20 cellular contexts compared by ENCODE assay signal in the genomic region with DNA sequence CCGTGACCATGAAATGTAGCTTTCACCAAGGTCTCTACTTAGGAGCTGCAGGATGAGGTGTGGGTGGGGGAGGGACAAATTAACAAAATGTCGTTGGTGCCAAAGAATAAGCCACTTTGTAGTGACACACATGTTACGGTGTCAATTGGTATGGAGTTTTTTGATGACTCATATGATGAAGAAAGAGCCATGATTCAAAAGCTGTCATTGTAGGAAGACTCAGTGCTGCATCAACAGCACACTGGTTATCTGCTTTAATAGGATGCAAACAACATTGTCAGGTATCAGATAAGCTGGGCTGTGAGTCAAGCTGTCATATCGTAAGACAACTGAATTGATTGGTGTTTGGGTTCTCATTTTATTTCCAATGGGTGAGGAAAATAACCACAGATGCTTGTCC. TPM values are rescaled to one million over a fixed set of nuclear protein-coding genes. Genes with fewer than 3 reads are reported as not detected.
A peak's percentile ranks its signal among the peaks of the same experiment; 100 is the strongest.
DNase-seq lines count a peak whose midpoint lies in the region; ATAC-seq, FAIRE-seq and TF ChIP-seq lines count a peak whose summit lies in the region.
"Had no signal": no experiment of that assay in that cellular context is flagged by ENCODE, and none has a peak within 500 bp of the region (broad histone marks: within the 10 kb centered on the region; RNA-seq: fewer than 3 reads in every experiment).

No MANE protein-coding gene starts in this region.

- TF ChIP-seq CTCF in A549 (IDR thresholded peaks at IDR 0.05) (no peak), colonic mucosa (IDR thresholded peaks at IDR 0.05) (no peak)

- H3K4me3 Mint-ChIP-seq in activated T-helper 17 cell treated with anti-CD3 and anti-CD28 coated beads, Interleukin-2, amount 50 U/mL, for 72 hours, result no peak overlapping the region
- H3K4me3 Mint-ChIP-seq: CD8-positive, alpha-beta memory T cell; GM23338; T-helper 17 cell had no signal

- H3K4me1 ChIP-seq in A549 (no peaks in the 10 kb centered on the region), GM23248 (ENCODE audit: insufficient read depth) (no peaks in the 10 kb centered on the region), colonic mucosa (no peaks in the 10 kb centered on the region)
- H3K4me1 ChIP-seq: BLaER1 treated with 17β-estradiol and CSF1 and Interleukin-3, amounts not matched to agents 10 nM and 100 nM; SJCRH30 had no signal

- H3K79me2 ChIP-seq in GM23248 (ENCODE audit: insufficient read depth), result no peaks in the 10 kb centered on the region

- no peak for FAIRE-seq in A549 (lab: Jason Lieb, UNC)

- H3K4me3 ChIP-seq in A549 (no peak overlapping the region), GM23248 (no peak overlapping the region), colonic mucosa (no peak overlapping the region)
- H3K4me3 ChIP-seq: BLaER1 treated with 17β-estradiol and CSF1 and Interleukin-3, amounts not matched to agents 10 nM and 100 nM; GM23338; SJCRH30 had no signal

- no peaks in the 10 kb centered on the region for H3K9me2 ChIP-seq in GM23248 (ENCODE audit: insufficient read depth)

- no peak for TF ChIP-seq POLR2A in A549 (IDR thresholded peaks at IDR 0.05; ENCODE audit: low read length)

- in situ Hi-C loops in GM23248 (cut with MboI), result no loop called here

- H3K27ac ChIP-seq in A549 (no peak overlapping the region), GM23248 (no peak overlapping the region), colonic mucosa (no peak overlapping the region)
- H3K27ac ChIP-seq: BLaER1 treated with 17β-estradiol and CSF1 and Interleukin-3, amounts not matched to agents 10 nM and 100 nM; SJCRH30 had no signal

- H3K27me3 ChIP-seq in GM23248 (replicated peaks; ENCODE audit: insufficient read depth) (no peaks in the 10 kb centered on the region), colonic mucosa (no peaks in the 10 kb centered on the region)
- H3K27me3 ChIP-seq: BLaER1 treated with 17β-estradiol and CSF1 and Interleukin-3, amounts not matched to agents 10 nM and 100 nM; SJCRH30 had no signal

- WGBS in A549 (ENCODE audit: missing lambda C conversion rate), result 14% methylated on average over 4 of the region's 4 CpGs
- 29 to 31% methylated on average over 4 of the region's 4 CpGs for WGBS in GM23248 (ENCODE audit: low coverage in 1 of 2, low lambda C conversion rate in 2 of 2, missing lambda C conversion rate in 2 of 2), 2 experiments

- no peaks in the 10 kb centered on the region for H3F3A ChIP-seq in GM23248 (ENCODE audit: insufficient read depth)

- POLR2A ChIA-PET in A549 (lab: Yijun Ruan, JAX), result no interaction called here

- TF ChIP-seq EP300 in A549 (IDR thresholded peaks at IDR 0.05), result no peak

- DNase-seq in A549 (ENCODE audit: low read depth in 1 of 2, low spot score in 1 of 2) (no peak), GM23248 (peak; percentile 1), NOMO-1 treated with DMSO at 0.1 percent for 48 hours (lab: John Stamatoyannopoulos, UW; ENCODE audit: unreplicated experiment) (peak; percentile 71), SIG-M5 treated with dmso at 0.1 percent for 504 hours (lab: John Stamatoyannopoulos, UW; ENCODE audit: unreplicated experiment) (no peak), colonic mucosa (no peak)
- DNase-seq: CD8-positive, alpha-beta memory T cell; NCI-H1092; NCI-H1436 treated with DMSO at 0.1 percent for 48 hours; NCI-H2029; NCI-H345; NCI-H524 treated with DMSO at 0.1 percent for 48 hours; SJCRH30; T-helper 17 cell had no signal

- H3K27ac Mint-ChIP-seq in activated T-helper 17 cell treated with anti-CD3 and anti-CD28 coated beads, Interleukin-2, amount 50 U/mL, for 72 hours, result no peak overlapping the region
- H3K27ac Mint-ChIP-seq: GM23338, T-helper 17 cell had no signal

- H3K9me3 ChIP-seq in A549 (no peaks in the 10 kb centered on the region), GM23248 (ENCODE audit: low read depth) (no peaks in the 10 kb centered on the region), colonic mucosa (no peaks in the 10 kb centered on the region)
- H3K9me3 ChIP-seq: SJCRH30 had no signal

- H3K4me1 Mint-ChIP-seq in activated T-helper 17 cell treated with anti-CD3 and anti-CD28 coated beads, Interleukin-2, amount 50 U/mL, for 72 hours, result no peaks in the 10 kb centered on the region
- H3K4me1 Mint-ChIP-seq: GM23338, T-helper 17 cell had no signal

- intact Hi-C loops in colonic mucosa (cut with DNase I), result no loop called here

- CTCF ChIA-PET in A549 (lab: Yijun Ruan, JAX), result no interaction called here

- H3K4me2 ChIP-seq in A549 (no peak overlapping the region), GM23248 (ENCODE audit: unreplicated experiment) (no peak overlapping the region)
- H3K4me2 ChIP-seq: BLaER1 treated with 17β-estradiol and CSF1 and Interleukin-3, amounts not matched to agents 10 nM and 100 nM; GM23338 had no signal

- TF ChIP-seq RAD21 in A549 (conservative IDR thresholded peaks at IDR 0.05 in 1 of 2, IDR thresholded peaks at IDR 0.05 in 1 of 2), result no peak

- H3K9me3 Mint-ChIP-seq in activated T-helper 17 cell treated with anti-CD3 and anti-CD28 coated beads, Interleukin-2, amount 50 U/mL, for 72 hours, result peaks cover 7% of the 10 kb centered on the region
- H3K9me3 Mint-ChIP-seq: CD8-positive, alpha-beta memory T cell; GM23338 had no signal

- ATAC-seq in A549 (no peak), GM19035 (IDR thresholded peaks at IDR 0.05; ENCODE audit: unreplicated experiment) (no peak), GM21737 (IDR thresholded peaks at IDR 0.05; ENCODE audit: unreplicated experiment) (no peak)
- peak; percentile 54 for ATAC-seq in activated T-helper 17 cell treated with anti-CD3 and anti-CD28 coated beads, Interleukin-2, amount 50 U/mL, for 72 hours (replicated peaks)
- ATAC-seq: GM23338, T-helper 17 cell had no signal

- H3K36me3 ChIP-seq in GM23248 (ENCODE audit: low read depth), result no peaks in the 10 kb centered on the region
- H3K36me3 ChIP-seq in colonic mucosa, result no peaks in the 10 kb centered on the region
- H3K36me3 ChIP-seq: BLaER1 treated with 17β-estradiol and CSF1 and Interleukin-3, amounts not matched to agents 10 nM and 100 nM; SJCRH30 had no signal

- no peaks in the 10 kb centered on the region for H3K36me3 Mint-ChIP-seq in activated T-helper 17 cell treated with anti-CD3 and anti-CD28 coated beads, Interleukin-2, amount 50 U/mL, for 72 hours (ENCODE audit: low read depth)
- H3K36me3 Mint-ChIP-seq: CD8-positive, alpha-beta memory T cell had no signal

- H3K27me3 Mint-ChIP-seq in activated T-helper 17 cell treated with anti-CD3 and anti-CD28 coated beads, Interleukin-2, amount 50 U/mL, for 72 hours, result peaks cover 9% of the 10 kb centered on the region

- no peak overlapping the region for H3K9ac ChIP-seq in GM23248
- H3K9ac ChIP-seq in colonic mucosa (ENCODE audit: low read depth in 2 of 2, low read length in 2 of 2), result no peak overlapping the region
- H3K9ac ChIP-seq: BLaER1 treated with 17β-estradiol and CSF1 and Interleukin-3, amounts not matched to agents 10 nM and 100 nM had no signal

- no peaks in the 10 kb centered on the region for H4K20me1 ChIP-seq in GM23248 (ENCODE audit: insufficient read depth)
- H4K20me1 ChIP-seq: BLaER1 treated with 17β-estradiol and CSF1 and Interleukin-3, amounts not matched to agents 10 nM and 100 nM had no signal

- H2AFZ ChIP-seq in GM23248, result no peak overlapping the region
- H2AFZ ChIP-seq: GM23338 had no signal

TF ChIP-seq in A549, 52 proteins besides CTCF, POLR2A, EP300 and RAD21:
- no peak for TF ChIP-seq NPAS2 (CRISPR knock-in tag; IDR thresholded peaks at IDR 0.05; ENCODE audit: borderline replicate concordance)
- TF ChIP-seq FOSB (CRISPR knock-in tag; IDR thresholded peaks at IDR 0.05), result no peak
- TF ChIP-seq FOSL2 (IDR thresholded peaks at IDR 0.05), result no peak
- peak; percentile 41; the same call in 1 of the 2 replicates for TF ChIP-seq FOSL2 (CRISPR knock-in tag; IDR thresholded peaks at IDR 0.05)
- TF ChIP-seq, protein P1, sequence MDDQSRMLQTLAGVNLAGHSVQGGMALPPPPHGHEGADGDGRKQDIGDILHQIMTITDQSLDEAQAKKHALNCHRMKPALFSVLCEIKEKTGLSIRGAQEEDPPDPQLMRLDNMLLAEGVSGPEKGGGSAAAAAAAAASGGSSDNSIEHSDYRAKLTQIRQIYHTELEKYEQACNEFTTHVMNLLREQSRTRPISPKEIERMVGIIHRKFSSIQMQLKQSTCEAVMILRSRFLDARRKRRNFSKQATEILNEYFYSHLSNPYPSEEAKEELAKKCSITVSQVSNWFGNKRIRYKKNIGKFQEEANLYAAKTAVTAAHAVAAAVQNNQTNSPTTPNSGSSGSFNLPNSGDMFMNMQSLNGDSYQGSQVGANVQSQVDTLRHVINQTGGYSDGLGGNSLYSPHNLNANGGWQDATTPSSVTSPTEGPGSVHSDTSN (IDR thresholded peaks at IDR 0.05), result no peak

RNA-seq across cellular contexts. Expression of a gene that starts 36.6 kb away (rescaled TPM):
- polyA plus RNA-seq in A549 (2011; rRNA removed) (not detected in 2 replicates), A549 (2017; fragmentation: RNase III; extraction: RNeasy Plus Mini Kit Qiagen cat#74134 plus additional on column Dnase treatment) (not detected in 3 replicates), GM23248 (2016; fragmentation: Nextera tagmentation; extraction: Ambion mirVana) (not detected in 2 replicates)
- not detected in 2 replicates for polyA plus RNA-seq in A549 (2012; cell fraction: cytosol; rRNA removed)
- not detected in 2 replicates for polyA plus RNA-seq in A549 (2012; cell fraction: nucleus; rRNA removed)
- not detected in 2 replicates for polyA minus RNA-seq in A549 (2011; rRNA and poly(A)+ RNA removed)
- not detected in 2 replicates for total RNA-seq in GM23248 (2014; rRNA removed; shearing (Covaris generic))
- total RNA-seq in activated T-helper 17 cell treated with anti-CD3 and anti-CD28 coated beads, Interleukin-2, amount 50 U/mL, for 72 hours, result not detected
- total RNA-seq in colonic mucosa, result not detected
- total RNA-seq: CD8-positive, alpha-beta memory T cell; G401; GM23338; OCI-LY7; SJCRH30; T-helper 17 cell had no signal
- polyA plus RNA-seq: CD8-positive, alpha-beta memory T cell had no signal

Comparison
In these comparisons a context has a peak if more than half of its experiments do, and no peak if none do; other contexts are left out.
1. DNase-seq: peak in GM23248 (single experiment) and NOMO-1 treated with DMSO at 0.1 percent for 48 hours (single experiment); none in A549 (0 of 2), SIG-M5 treated with dmso at 0.1 percent for 504 hours (single experiment) and colonic mucosa (single experiment).